Comparison of ENCODE assay signal across 34 cellular contexts in genomic region chr1:220592714-220593113, GRCh38.
DNase-seq lines count a peak whose midpoint lies in the region; ATAC-seq, FAIRE-seq and TF ChIP-seq lines count a peak whose summit lies in the region.
"Had no signal": no experiment of that assay in that cellular context is flagged by ENCODE, and none has a peak within 500 bp of the region (broad histone marks: within the 10 kb centered on the region; RNA-seq: fewer than 3 reads in every experiment).

No MANE protein-coding gene starts in this region.

- CTCF ChIA-PET in HepG2 (lab: Yijun Ruan, JAX; ENCODE audit: low intra/inter-chr PET ratio, low total read pairs) (no interaction called here), A549 (lab: Yijun Ruan, JAX) (interaction anchor here (1.0 kb wide), 1 partner anchor 26 kb away, joined by 3 read pairs; no protein-coding TSS in a partner anchor), IMR-90 (lab: Yijun Ruan, JAX) (no interaction called here), K562 (lab: Yijun Ruan, JAX; ENCODE audit: low intra/inter-chr PET ratio) (no interaction called here), A673 (lab: Charles Lee) (no interaction called here)

- H3K4me3 ChIP-seq in HepG2 (replicated peaks in 1 of 3; ENCODE audit: insufficient read depth in 1 of 3, low read depth in 2 of 3, low read length in 3 of 3) (no peak overlapping the region), right lobe of liver (no peak overlapping the region), A549 (no peak overlapping the region), IMR-90 (ENCODE audit: insufficient read depth, low read depth, low read length) (no peak overlapping the region), K562 (no peak overlapping the region), A673 (ENCODE audit: low read depth, low read length, poor library complexity, severe bottlenecking) (no peak overlapping the region)
- H3K4me3 ChIP-seq: BLaER1; BLaER1 treated with 17β-estradiol and CSF1 and Interleukin-3, amounts not matched to agents 10 nM and 100 nM had no signal

- ATAC-seq in HepG2 (no peak), right lobe of liver (no peak), A549 (no peak), IMR-90 (ENCODE audit: low read depth) (no peak), K562 (no peak), GM19023 (IDR thresholded peaks at IDR 0.05; ENCODE audit: unreplicated experiment) (no peak)
- ATAC-seq: CD8-positive, alpha-beta T cell had no signal

- H3K9me3 ChIP-seq in HepG2 (ENCODE audit: low read length) (no peaks in the 10 kb centered on the region), right lobe of liver (no peaks in the 10 kb centered on the region), A549 (no peaks in the 10 kb centered on the region), IMR-90 (ENCODE audit: control insufficient read depth, insufficient read depth, low read length) (no peaks in the 10 kb centered on the region), K562 (replicated peaks; ENCODE audit: control insufficient read depth, insufficient read depth, low read depth, low read length) (no peaks in the 10 kb centered on the region), A673 (ENCODE audit: low read depth, low read length, poor library complexity, severe bottlenecking) (no peaks in the 10 kb centered on the region)
- H3K9me3 ChIP-seq: BE2C, BLaER1, Caco-2 had no signal

- TF ChIP-seq POLR2A in HepG2 (IDR thresholded peaks at IDR 0.05; ENCODE audit: insufficient read depth in 1 of 2, low read depth in 2 of 2, low read length in 2 of 2) (no peak), right lobe of liver (IDR thresholded peaks at IDR 0.05) (no peak), A549 (IDR thresholded peaks at IDR 0.05; ENCODE audit: low read length) (no peak), IMR-90 (IDR thresholded peaks at IDR 0.05; ENCODE audit: low read depth, low read length) (no peak), K562 (conservative IDR thresholded peaks at IDR 0.05) (no peak)

- DNase-seq in HepG2 (ENCODE audit: low spot score) (no peak), right lobe of liver (no peak), A549 (ENCODE audit: low read depth in 1 of 2, low spot score in 1 of 2) (no peak), IMR-90 (no peak), K562 (ENCODE audit: extremely low read depth in 1 of 4, low spot score in 3 of 4) (no peak), midbrain (lab: John Stamatoyannopoulos, UW) (no peak), A673 (ENCODE audit: low spot score) (no peak)
- DNase-seq: 8988T; ACHN; AML-193; BE2C; C1 segment of cervical spinal cord; Caco-2; Calu3; CD4-positive, alpha-beta memory T cell; CD4-positive, alpha-beta T cell; CD4-positive, CD25-positive, alpha-beta regulatory T cell; CD8-positive, alpha-beta memory T cell; CD8-positive, alpha-beta T cell; COR-L47; DMS 273 treated with DMSO at 0.1 percent for 48 hours; DMS153; DMS53; DMS79; DMS79 treated with DMSO at 0.1 percent for 48 hours; DND-41; EL had no signal

- no peak overlapping the region for H3K56ac ChIP-seq in IMR-90 (ENCODE audit: extremely low read depth, insufficient read depth, low read length)

- no peaks in the 10 kb centered on the region for H3K79me1 ChIP-seq in IMR-90 (ENCODE audit: low read depth in 1 of 2, low read length in 2 of 2)

- H3K36me3 ChIP-seq in HepG2 (replicated peaks in 1 of 2; ENCODE audit: control insufficient read depth in 1 of 2, insufficient read depth in 2 of 2, low read length in 2 of 2) (no peaks in the 10 kb centered on the region), right lobe of liver (no peaks in the 10 kb centered on the region), IMR-90 (ENCODE audit: control insufficient read depth, insufficient read depth, low read length) (no peaks in the 10 kb centered on the region), K562 (ENCODE audit: control insufficient read depth, insufficient read depth, low read length) (no peaks in the 10 kb centered on the region), A673 (ENCODE audit: insufficient read depth, low read length, poor library complexity, severe bottlenecking) (no peaks in the 10 kb centered on the region)
- H3K36me3 ChIP-seq: BE2C, BLaER1 had no signal

- H2AFZ ChIP-seq in HepG2 (ENCODE audit: low read length) (no peak overlapping the region), IMR-90 (replicated peaks; ENCODE audit: low read length, poor library complexity) (no peak overlapping the region), K562 (ENCODE audit: low read depth, low read length) (no peak overlapping the region)

- TF ChIP-seq RAD21 in HepG2 (CRISPR knock-in tag; IDR thresholded peaks at IDR 0.05): no peak
- no peak for TF ChIP-seq RAD21 in A549 (conservative IDR thresholded peaks at IDR 0.05 in 1 of 2, IDR thresholded peaks at IDR 0.05 in 1 of 2)
- TF ChIP-seq RAD21 in IMR-90 (IDR thresholded peaks at IDR 0.05; ENCODE audit: low read length): no peak
- TF ChIP-seq RAD21 in K562 (CRISPR knock-in tag; conservative IDR thresholded peaks at IDR 0.05 in 1 of 2, IDR thresholded peaks at IDR 0.05 in 1 of 2): no peak

- no peak overlapping the region for H2AK9ac ChIP-seq in IMR-90 (replicated peaks; ENCODE audit: low read depth, low read length, poor library complexity)

- H4K91ac ChIP-seq in IMR-90 (ENCODE audit: insufficient read depth, low read depth, low read length): no peak overlapping the region

- no peak for FAIRE-seq in HepG2 (lab: Jason Lieb, UNC)
- FAIRE-seq in A549 (lab: Jason Lieb, UNC): no peak
- FAIRE-seq in K562 (lab: Jason Lieb, UNC): no peak
- FAIRE-seq: A204.1, D721Med had no signal

- no peak overlapping the region for H4K5ac ChIP-seq in IMR-90 (ENCODE audit: low read depth, low read length)

- H3K27ac ChIP-seq in HepG2 (ENCODE audit: extremely low read length, insufficient read depth, low read length) (no peak overlapping the region), right lobe of liver (no peak overlapping the region), A549 (no peak overlapping the region), IMR-90 (ENCODE audit: insufficient read depth, low read length) (no peak overlapping the region), K562 (ENCODE audit: extremely low read depth, low read depth, low read length) (no peak overlapping the region), A673 (ENCODE audit: low read depth, low read length, poor library complexity, severe bottlenecking) (no peak overlapping the region)
- H3K27ac ChIP-seq: 22Rv1; BLaER1; BLaER1 treated with 17β-estradiol and CSF1 and Interleukin-3, amounts not matched to agents 10 nM and 100 nM; C4-2B had no signal

- no peak overlapping the region for H3K9ac ChIP-seq in HepG2 (ENCODE audit: insufficient read depth, low read depth, low read length)
- no peak overlapping the region for H3K9ac ChIP-seq in IMR-90 (ENCODE audit: low read depth, low read length)
- H3K9ac ChIP-seq in K562 (ENCODE audit: insufficient read depth in 1 of 2, low read depth in 2 of 2, low read length in 2 of 2): no peak overlapping the region
- H3K9ac ChIP-seq: BLaER1; BLaER1 treated with 17β-estradiol and CSF1 and Interleukin-3, amounts not matched to agents 10 nM and 100 nM had no signal

- H3K4ac ChIP-seq in IMR-90 (ENCODE audit: low read depth, low read length): no peak overlapping the region

- intact Hi-C loops in HepG2 (cut with micrococcal nuclease; ENCODE audit: unreplicated experiment) (no loop called here), right lobe of liver (cut with DNase I) (no loop called here), IMR-90 (cut with micrococcal nuclease) (no loop called here), K562 (cut with micrococcal nuclease) (no loop called here), A673 (cut with micrococcal nuclease; ENCODE audit: unreplicated experiment) (no loop called here)

- H3K27me3 ChIP-seq in HepG2 (ENCODE audit: control insufficient read depth in 1 of 2, insufficient read depth in 2 of 2, low read length in 2 of 2) (no peaks in the 10 kb centered on the region; a peak in 1 of 5 replicates), right lobe of liver (no peaks in the 10 kb centered on the region), IMR-90 (ENCODE audit: control insufficient read depth, insufficient read depth, low read length) (no peaks in the 10 kb centered on the region), K562 (ENCODE audit: control insufficient read depth in 2 of 2, insufficient read depth in 2 of 2, low read length in 2 of 2) (no peaks in the 10 kb centered on the region), A673 (replicated peaks; ENCODE audit: insufficient read depth, low read depth, low read length, poor library complexity) (no peaks in the 10 kb centered on the region)
- H3K27me3 ChIP-seq: BE2C; BLaER1; BLaER1 treated with 17β-estradiol and CSF1 and Interleukin-3, amounts not matched to agents 10 nM and 100 nM had no signal

- H2AK5ac ChIP-seq in IMR-90 (ENCODE audit: low read depth, low read length): no peak overlapping the region

- no peak overlapping the region for H3K4me2 ChIP-seq in HepG2 (ENCODE audit: low read depth, low read length)
- H3K4me2 ChIP-seq in A549: no peak overlapping the region
- no peak overlapping the region for H3K4me2 ChIP-seq in IMR-90 (ENCODE audit: low read depth, low read length)
- H3K4me2 ChIP-seq in K562 (ENCODE audit: insufficient read depth, low read length): no peak overlapping the region
- H3K4me2 ChIP-seq: BLaER1; BLaER1 treated with 17β-estradiol and CSF1 and Interleukin-3, amounts not matched to agents 10 nM and 100 nM had no signal

- BruUV-seq in HepG2 (replicated peaks; lab: Mats Ljungman, UMichigan) (no TSS peak), IMR-90 (replicated peaks; lab: Mats Ljungman, UMichigan) (no TSS peak), K562 (replicated peaks; lab: Mats Ljungman, UMichigan) (no TSS peak), A673 (replicated peaks; lab: Mats Ljungman, UMichigan) (no TSS peak)

- H2BK5ac ChIP-seq in IMR-90 (ENCODE audit: low read depth, low read length, poor library complexity, severe bottlenecking): no peak overlapping the region

- dilution Hi-C loops in IMR-90 (cut with HindIII; ENCODE audit: low sequenced_read_pairs, unreplicated experiment): no loop called here

- H3K4me1 ChIP-seq in HepG2 (ENCODE audit: insufficient read depth, low read length): no peaks in the 10 kb centered on the region
- no peaks in the 10 kb centered on the region for H3K4me1 ChIP-seq in right lobe of liver
- no peaks in the 10 kb centered on the region for H3K4me1 ChIP-seq in A549
- H3K4me1 ChIP-seq in IMR-90 (ENCODE audit: control insufficient read depth, insufficient read depth, low read length): no peaks in the 10 kb centered on the region
- H3K4me1 ChIP-seq in K562 (replicated peaks in 1 of 2; ENCODE audit: control insufficient read depth in 2 of 2, insufficient read depth in 2 of 2, low read length in 2 of 2): no peaks in the 10 kb centered on the region
- no peaks in the 10 kb centered on the region for H3K4me1 ChIP-seq in A673 (ENCODE audit: insufficient read depth, low read length, poor library complexity, severe bottlenecking)
- H3K4me1 ChIP-seq: BE2C; BLaER1; BLaER1 treated with 17β-estradiol and CSF1 and Interleukin-3, amounts not matched to agents 10 nM and 100 nM; Caco-2 had no signal

- no peak overlapping the region for H3K14ac ChIP-seq in IMR-90 (replicated peaks; ENCODE audit: low read depth, low read length)

- TF ChIP-seq EP300 in HepG2 (IDR thresholded peaks at IDR 0.05; ENCODE audit: low read depth in 2 of 2, low read length in 2 of 2): no peak
- TF ChIP-seq EP300 in HepG2 (CRISPR knock-in tag; IDR thresholded peaks at IDR 0.05; ENCODE audit: borderline replicate concordance): no peak
- no peak for TF ChIP-seq EP300 in A549 (IDR thresholded peaks at IDR 0.05)
- no peak for TF ChIP-seq EP300 in K562 (IDR thresholded peaks at IDR 0.05; ENCODE audit: low read length)

- no peak overlapping the region for H3K18ac ChIP-seq in IMR-90 (ENCODE audit: low read depth, low read length)

- in situ Hi-C loops in HepG2 (cut with HindIII; ENCODE audit: extremely low pct_ligation_motif_present, low pct_unique_long_range_greater_than_20kb) (no loop called here), IMR-90 (cut with MboI; ENCODE audit: low sequenced_read_pairs) (no loop called here), K562 (cut with MboI) (no loop called here)

- H3K23ac ChIP-seq in IMR-90 (ENCODE audit: low read depth, low read length): no peak overlapping the region

- no peak for TF ChIP-seq CTCF in HepG2 (CRISPR knock-in tag; IDR thresholded peaks at IDR 0.05)
- no peak for TF ChIP-seq CTCF in right lobe of liver (IDR thresholded peaks at IDR 0.05)
- TF ChIP-seq CTCF in A549 (IDR thresholded peaks at IDR 0.05): no peak
- no peak for TF ChIP-seq CTCF in IMR-90 (conservative IDR thresholded peaks at IDR 0.05; ENCODE audit: low read depth, low read length)
- TF ChIP-seq CTCF in K562 (IDR thresholded peaks at IDR 0.05 in 2 of 3, conservative IDR thresholded peaks at IDR 0.05 in 1 of 3; ENCODE audit: insufficient read depth in 2 of 3, low read depth in 1 of 3, low read length in 3 of 3): no peak
- no peak for TF ChIP-seq CTCF in A673 (conservative IDR thresholded peaks at IDR 0.05; ENCODE audit: low read depth, low read length)

- POLR2A ChIA-PET in HepG2 (lab: Yijun Ruan, JAX): no interaction called here
- POLR2A ChIA-PET in A549 (lab: Yijun Ruan, JAX): no interaction called here
- POLR2A ChIA-PET in IMR-90 (lab: Charles Lee; ENCODE audit: unreplicated experiment): no interaction called here
- POLR2A ChIA-PET in K562 (lab: Yijun Ruan, JAX): no interaction called here
- POLR2A ChIA-PET in A673 (lab: Charles Lee; ENCODE audit: low non-redundant PET): no interaction called here

- H2BK15ac ChIP-seq in IMR-90 (ENCODE audit: low read depth, low read length): no peak overlapping the region

- H3K9me1 ChIP-seq in IMR-90 (ENCODE audit: insufficient read depth, low read length) (no peaks in the 10 kb centered on the region), K562 (ENCODE audit: control insufficient read depth, insufficient read depth, low read length) (no peaks in the 10 kb centered on the region)

- H2BK20ac ChIP-seq in IMR-90 (ENCODE audit: low read depth, low read length): no peak overlapping the region

- H3K79me2 ChIP-seq in HepG2 (ENCODE audit: insufficient read depth, low read length) (no peaks in the 10 kb centered on the region), K562 (ENCODE audit: control insufficient read depth, insufficient read depth, low read length) (no peaks in the 10 kb centered on the region)

- H4K20me1 ChIP-seq in HepG2 (ENCODE audit: insufficient read depth, low read length) (no peaks in the 10 kb centered on the region), IMR-90 (ENCODE audit: insufficient read depth, low read length) (no peaks in the 10 kb centered on the region), K562 (replicated peaks; ENCODE audit: control insufficient read depth, insufficient read depth, low read length) (no peaks in the 10 kb centered on the region)
- H4K20me1 ChIP-seq: BLaER1; BLaER1 treated with 17β-estradiol and CSF1 and Interleukin-3, amounts not matched to agents 10 nM and 100 nM had no signal

- no peak overlapping the region for H4K8ac ChIP-seq in IMR-90 (ENCODE audit: low read depth in 2 of 2, low read length in 2 of 2)

- H2BK120ac ChIP-seq in IMR-90 (ENCODE audit: low read depth, low read length): no peak overlapping the region

Comparison
In these comparisons a context has a peak if more than half of its experiments do, and no peak if none do; other contexts are left out.
1. Of the 241 proteins assayed by ChIP-seq in both HepG2 and K562: peak only in HepG2: MAFF; only in K562: MAFG; in both: none; in neither: 238; mixed calls (peak in some experiments, not most) for 1.